In the genomic region with DNA sequence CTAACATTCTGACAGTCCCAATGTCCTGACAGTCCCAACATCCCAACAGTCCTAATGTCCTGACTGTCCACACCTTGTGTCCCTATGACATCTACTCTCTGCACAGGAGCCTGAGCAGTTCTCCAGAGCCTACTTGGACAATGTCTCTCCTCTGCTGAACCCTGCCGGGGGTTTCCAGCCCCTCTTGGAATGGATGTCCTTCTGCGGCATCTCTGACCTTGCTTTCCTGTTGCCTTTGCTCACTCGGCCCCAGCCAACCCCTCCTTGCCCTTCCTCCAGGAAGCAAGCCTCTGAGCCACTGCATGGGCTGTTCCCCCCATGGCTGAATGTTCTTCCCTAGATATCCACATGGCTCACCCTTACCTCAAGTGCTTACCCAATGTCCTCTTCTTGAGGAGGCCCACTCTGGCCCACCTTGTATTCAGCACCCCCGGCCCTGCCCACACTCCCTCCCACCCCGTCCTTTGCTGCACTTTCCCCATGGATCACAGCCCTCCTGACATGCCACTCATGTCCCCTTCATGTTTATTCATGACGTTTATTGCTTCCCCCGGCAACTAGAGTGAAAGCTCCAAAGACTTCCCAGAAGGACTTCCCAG, we compare ENCODE assay signal across 22 cellular contexts.
"Had no signal": no experiment of that assay in that cellular context is flagged by ENCODE, and none has a peak within 500 bp of the region (broad histone marks: within the 10 kb centered on the region; RNA-seq: fewer than 3 reads in every experiment).

No MANE protein-coding gene starts in this region.

- H3K4me3 ChIP-seq: adrenal gland, ascending aorta, sigmoid colon, smooth muscle cell, thyroid gland had no signal

- H3K4me1 ChIP-seq: adrenal gland, ascending aorta, sigmoid colon, thyroid gland had no signal

- DNase-seq: activated CD4-positive, alpha-beta T cell treated with anti-CD3 and anti-CD28 coated beads for 4 hours; activated CD8-positive, alpha-beta memory T cell treated with anti-CD3 and anti-CD28 coated beads, Interleukin-2, amount 50 U/mL, for 4 hours; activated naive CD4-positive, alpha-beta T cell treated with anti-CD3 and anti-CD28 coated beads, Interleukin-2, amount 50 U/mL, for 16 hours; activated T-cell treated with anti-CD3 and anti-CD28 coated beads, Interleukin-2, amount 50 U/mL, for 4 hours; adrenal gland; central memory CD4-positive, alpha-beta T cell; dermis blood vessel endothelial cell; effector CD8-positive, alpha-beta T cell; foreskin fibroblast; kidney; natural killer cell; retina; sigmoid colon; stimulated activated CD4-positive, alpha-beta T cell treated with anti-CD3 and anti-CD28 coated beads, Interleukin-15, amount 100 ng/mL, for 24 hours; stimulated activated naive CD4-positive, alpha-beta T cell; T1000; thyroid gland had no signal

- H3K36me3 Mint-ChIP-seq: natural killer cell had no signal

- H3K9me3 ChIP-seq: adrenal gland, ascending aorta, sigmoid colon, thyroid gland had no signal

- H3K36me3 ChIP-seq: adrenal gland, ascending aorta, sigmoid colon, thyroid gland had no signal

- H3K27ac Mint-ChIP-seq: natural killer cell, progenitor cell of endocrine pancreas, WTC11 had no signal

- H3K27ac ChIP-seq: adrenal gland, ascending aorta, sigmoid colon, thyroid gland had no signal

- ATAC-seq: activated T-cell treated with anti-CD3 and anti-CD28 coated beads, Interleukin-2, amount 50 U/mL, for 4 hours; left lobe of liver; WTC11 had no signal

- H3K4me3 Mint-ChIP-seq: activated T-cell treated with anti-CD3 and anti-CD28 coated beads, Interleukin-2, amount 50 U/mL, for 4 hours; natural killer cell; WTC11 had no signal

- H3K4me1 Mint-ChIP-seq: WTC11 had no signal

- H3K27me3 ChIP-seq: adrenal gland, ascending aorta, thyroid gland had no signal

- H3K9me3 Mint-ChIP-seq: activated T-cell treated with anti-CD3 and anti-CD28 coated beads, Interleukin-2, amount 50 U/mL, for 4 hours; natural killer cell had no signal
